In the genomic region with DNA sequence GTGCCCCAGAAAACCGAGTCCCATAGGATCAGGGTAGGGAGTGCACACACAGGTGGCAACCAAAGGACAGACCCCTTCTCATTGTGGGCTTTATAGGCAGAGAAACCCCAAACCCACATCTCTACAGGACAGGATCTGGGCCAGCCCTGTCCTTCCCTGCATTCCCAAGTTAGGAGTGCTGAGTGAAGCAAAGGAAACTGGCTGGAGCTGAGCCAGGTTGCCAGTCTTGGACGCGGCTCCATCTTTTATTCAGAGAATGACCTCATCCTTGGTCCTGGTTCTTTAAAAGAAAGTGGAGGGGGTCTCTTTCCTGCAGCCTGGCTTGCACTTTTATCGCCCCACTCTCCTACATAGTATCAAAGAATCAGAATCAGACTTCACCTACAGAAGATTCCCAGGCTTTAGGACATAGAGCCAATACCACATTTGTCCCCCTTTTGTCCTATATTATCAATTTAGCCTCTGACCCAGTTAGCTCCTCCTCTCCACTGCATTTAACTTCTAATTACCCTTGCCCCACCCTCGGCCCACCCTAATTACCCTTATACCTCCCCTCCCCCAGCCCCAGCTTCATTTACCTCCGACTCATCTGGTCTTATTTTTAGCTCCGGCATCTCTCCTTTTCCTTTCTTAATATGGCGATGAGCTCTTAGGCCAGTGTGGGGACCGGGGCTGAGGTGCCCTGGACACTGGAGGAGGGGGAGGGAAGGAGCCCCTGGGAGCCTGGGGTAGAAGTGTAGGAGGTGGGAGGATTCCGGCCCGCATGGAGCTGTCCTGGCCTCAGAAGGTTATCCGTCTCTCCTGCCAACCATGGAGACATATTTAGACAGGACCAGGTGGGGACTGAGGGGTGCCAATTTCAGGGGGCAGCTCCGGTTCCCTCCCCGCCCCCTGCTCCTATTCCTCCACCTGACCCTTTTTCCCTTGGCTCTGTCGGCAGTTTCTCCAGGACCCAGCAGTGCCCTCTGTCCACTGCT, we compare ENCODE assay signal across 21 cellular contexts. TPM values are rescaled to one million over a fixed set of nuclear protein-coding genes. Genes with fewer than 3 reads are reported as not detected.
DNase-seq lines count a peak whose midpoint lies in the region; ATAC-seq, FAIRE-seq and TF ChIP-seq lines count a peak whose summit lies in the region.
"Had no signal": no experiment of that assay in that cellular context is flagged by ENCODE, and none has a peak within 500 bp of the region (broad histone marks: within the 10 kb centered on the region; RNA-seq: fewer than 3 reads in every experiment).

Gene CASQ1, plus strand, starts transcription at position 927 of the 977 bp plus-strand sequence. CDS start 177 bp downstream, outside the sequence.

- H3K9me3 Mint-ChIP-seq in activated CD8-positive, alpha-beta memory T cell treated with anti-CD3 and anti-CD28 coated beads, Interleukin-2, amount 10 ng/mL, durations not matched to agents 7 days and 5 days (ENCODE audit: low read depth) = no peaks in the 10 kb centered on the region
- H3K9me3 Mint-ChIP-seq: activated CD4-positive, alpha-beta memory T cell treated with anti-CD3 and anti-CD28 coated beads for 36 hours; activated naive CD4-positive, alpha-beta T cell treated with anti-CD3 and anti-CD28 coated beads for 36 hours; CD8-positive, alpha-beta memory T cell; stimulated activated naive CD8-positive, alpha-beta T cell treated with anti-CD3 and anti-CD28 coated beads, Interleukin-15, amount 100 ng/mL, for 72 hours had no signal

- H3K36me3 Mint-ChIP-seq in activated CD8-positive, alpha-beta memory T cell treated with anti-CD3 and anti-CD28 coated beads, Interleukin-2, amount 10 ng/mL, durations not matched to agents 7 days and 5 days = no peaks in the 10 kb centered on the region
- H3K36me3 Mint-ChIP-seq: activated CD4-positive, alpha-beta memory T cell treated with anti-CD3 and anti-CD28 coated beads for 36 hours; CD8-positive, alpha-beta memory T cell had no signal

- WGBS in right cardiac atrium = 40% methylated on average over 15 of the region's 15 CpGs

- H3K27ac ChIP-seq in right cardiac atrium (ENCODE audit: low read length) = peak within 1 kb of the TSS; percentile 25
- H3K27ac ChIP-seq: colonic mucosa had no signal

- ATAC-seq in right cardiac atrium = peak; percentile 54 to 57
- ATAC-seq in HG03159 (IDR thresholded peaks at IDR 0.05; ENCODE audit: unreplicated experiment) = no peak
- ATAC-seq in activated CD8-positive, alpha-beta memory T cell treated with anti-CD3 and anti-CD28 coated beads, Interleukin-2, amount 10 ng/mL, durations not matched to agents 7 days and 5 days = no peak
- ATAC-seq: HCT116; stimulated activated naive CD8-positive, alpha-beta T cell treated with anti-CD3 and anti-CD28 coated beads, Interleukin-15, amount 100 ng/mL, for 72 hours had no signal

- intact Hi-C loops in right cardiac atrium (cut with DNase I) = loop anchor here in 2 of 4 donors (5.0 to 10.0 kb wide), 5 partner anchors 57 to 105 kb away; no protein-coding TSS in a partner anchor

- H3K27me3 ChIP-seq in right cardiac atrium (ENCODE audit: control insufficient read depth, insufficient read depth) = no peaks in the 10 kb centered on the region
- H3K27me3 ChIP-seq: colonic mucosa had no signal

- no peak for FAIRE-seq in H54 (lab: Jason Lieb, UNC)

- peaks cover 9% of the 10 kb centered on the region for H3K4me1 ChIP-seq in right cardiac atrium (ENCODE audit: control insufficient read depth, insufficient read depth, low read length)
- H3K4me1 ChIP-seq: colonic mucosa had no signal

- no peak for TF ChIP-seq POLR2A in H54 (IDR thresholded peaks at IDR 0.05; ENCODE audit: low read depth, low read length)

- H3K4me1 Mint-ChIP-seq in activated CD8-positive, alpha-beta memory T cell treated with anti-CD3 and anti-CD28 coated beads, Interleukin-2, amount 10 ng/mL, durations not matched to agents 7 days and 5 days = no peaks in the 10 kb centered on the region
- H3K4me1 Mint-ChIP-seq: CD8-positive, alpha-beta memory T cell; stimulated activated naive CD8-positive, alpha-beta T cell treated with anti-CD3 and anti-CD28 coated beads, Interleukin-15, amount 100 ng/mL, for 72 hours had no signal

- CTCF ChIA-PET in activated CD8-positive, alpha-beta memory T cell treated with anti-CD3 and anti-CD28 coated beads, Interleukin-2, amount 10 ng/mL, durations not matched to agents 7 days and 5 days (lab: Charles Lee) = interaction anchor here (1.1 to 5.8 kb wide), 6 partner anchors 20 to 102 kb away, joined by 3 to 64 read pairs (median 4); no protein-coding TSS in a partner anchor

- DNase-seq in H54 (ENCODE audit: insufficient read length, low spot score) = peak; percentile 47
- peak; percentile 66 for DNase-seq in cerebellum (ENCODE audit: low spot score)
- DNase-seq in right cardiac atrium = peak; percentile 76 to 90 (median 81)
- peak; percentile 48 for DNase-seq in superior temporal gyrus (ENCODE audit: extremely low spot score)
- no peak for DNase-seq in activated CD8-positive, alpha-beta memory T cell treated with anti-CD3 and anti-CD28 coated beads, Interleukin-2, amount 10 ng/mL, durations not matched to agents 7 days and 5 days
- DNase-seq in occipital lobe (lab: John Stamatoyannopoulos, UW) = no peak
- DNase-seq in NCI-H1436 (lab: John Stamatoyannopoulos, UW) = no peak
- DNase-seq: activated CD4-positive, alpha-beta memory T cell treated with anti-CD3 and anti-CD28 coated beads for 36 hours; activated naive CD4-positive, alpha-beta T cell treated with anti-CD3 and anti-CD28 coated beads for 36 hours; CD8-positive, alpha-beta memory T cell; colonic mucosa; NCI-H1930; stimulated activated CD4-positive, alpha-beta T cell treated with anti-CD3 and anti-CD28 coated beads, Interleukin-4, amount 100 ng/mL, for 4 hours; stimulated activated naive CD8-positive, alpha-beta T cell treated with anti-CD3 and anti-CD28 coated beads, Interleukin-15, amount 100 ng/mL, for 72 hours; T-helper 1 cell had no signal

- H3K27ac Mint-ChIP-seq in activated CD8-positive, alpha-beta memory T cell treated with anti-CD3 and anti-CD28 coated beads, Interleukin-2, amount 10 ng/mL, durations not matched to agents 7 days and 5 days = no peak within 1 kb of the TSS
- H3K27ac Mint-ChIP-seq: activated CD4-positive, alpha-beta memory T cell treated with anti-CD3 and anti-CD28 coated beads for 36 hours; activated naive CD4-positive, alpha-beta T cell treated with anti-CD3 and anti-CD28 coated beads for 36 hours; progenitor cell of endocrine pancreas; stimulated activated naive CD8-positive, alpha-beta T cell treated with anti-CD3 and anti-CD28 coated beads, Interleukin-15, amount 100 ng/mL, for 72 hours had no signal

- no peaks in the 10 kb centered on the region for H3K9me3 ChIP-seq in right cardiac atrium (ENCODE audit: control insufficient read depth, low read length)
- H3K9me3 ChIP-seq: colonic mucosa had no signal

- H3K27me3 Mint-ChIP-seq in activated CD8-positive, alpha-beta memory T cell treated with anti-CD3 and anti-CD28 coated beads, Interleukin-2, amount 10 ng/mL, durations not matched to agents 7 days and 5 days = peaks cover 3% of the 10 kb centered on the region

- no peak within 1 kb of the TSS for H3K4me3 ChIP-seq in right cardiac atrium (ENCODE audit: low read length)
- H3K4me3 ChIP-seq: colonic mucosa, lung had no signal

- H3K4me3 Mint-ChIP-seq in activated CD8-positive, alpha-beta memory T cell treated with anti-CD3 and anti-CD28 coated beads, Interleukin-2, amount 10 ng/mL, durations not matched to agents 7 days and 5 days = no peak within 1 kb of the TSS
- H3K4me3 Mint-ChIP-seq: activated CD4-positive, alpha-beta memory T cell treated with anti-CD3 and anti-CD28 coated beads for 36 hours; activated naive CD4-positive, alpha-beta T cell treated with anti-CD3 and anti-CD28 coated beads for 36 hours; CD8-positive, alpha-beta memory T cell; stimulated activated naive CD8-positive, alpha-beta T cell treated with anti-CD3 and anti-CD28 coated beads, Interleukin-15, amount 100 ng/mL, for 72 hours had no signal

RNA-seq across cellular contexts. Expression of gene CASQ1, which starts in this region (rescaled TPM):
- total RNA-seq in cerebellum (1.3 TPM), right cardiac atrium (10 to 100 TPM in 3 of 4 donors, 1 to 10 TPM in 1; 9.5 to 24.7 (median 15.3) TPM), occipital lobe (3.4 TPM)
- polyA plus RNA-seq in right cardiac atrium = 33.3 TPM
- total RNA-seq in activated CD8-positive, alpha-beta memory T cell treated with anti-CD3 and anti-CD28 coated beads, Interleukin-2, amount 10 ng/mL, durations not matched to agents 7 days and 5 days = under 1 TPM in 1 of 2 experiments, not detected in 1; 0.68 TPM
- total RNA-seq: activated CD4-positive, alpha-beta memory T cell treated with anti-CD3 and anti-CD28 coated beads for 36 hours; activated naive CD4-positive, alpha-beta T cell treated with anti-CD3 and anti-CD28 coated beads for 36 hours; CD8-positive, alpha-beta memory T cell; colonic mucosa; glomerular endothelial cell; OCI-LY7; progenitor cell of endocrine pancreas had no signal
- polyA plus RNA-seq: CD8-positive, alpha-beta memory T cell had no signal

Comparison
In these comparisons a context has a peak if more than half of its experiments do, and no peak if none do; other contexts are left out.
1. DNase-seq: peak in H54 (single experiment), cerebellum (single experiment), right cardiac atrium (3 of 3) and superior temporal gyrus (single experiment); none in activated CD8-positive, alpha-beta memory T cell treated with anti-CD3 and anti-CD28 coated beads, Interleukin-2, amount 10 ng/mL, durations not matched to agents 7 days and 5 days (single experiment), occipital lobe (single experiment) and NCI-H1436 (single experiment).
2. ATAC-seq: peak in right cardiac atrium (2 of 2); none in HG03159 (single experiment) and activated CD8-positive, alpha-beta memory T cell treated with anti-CD3 and anti-CD28 coated beads, Interleukin-2, amount 10 ng/mL, durations not matched to agents 7 days and 5 days (single experiment).